Comparison of ENCODE assay signal across 14 cellular contexts in the genomic region with DNA sequence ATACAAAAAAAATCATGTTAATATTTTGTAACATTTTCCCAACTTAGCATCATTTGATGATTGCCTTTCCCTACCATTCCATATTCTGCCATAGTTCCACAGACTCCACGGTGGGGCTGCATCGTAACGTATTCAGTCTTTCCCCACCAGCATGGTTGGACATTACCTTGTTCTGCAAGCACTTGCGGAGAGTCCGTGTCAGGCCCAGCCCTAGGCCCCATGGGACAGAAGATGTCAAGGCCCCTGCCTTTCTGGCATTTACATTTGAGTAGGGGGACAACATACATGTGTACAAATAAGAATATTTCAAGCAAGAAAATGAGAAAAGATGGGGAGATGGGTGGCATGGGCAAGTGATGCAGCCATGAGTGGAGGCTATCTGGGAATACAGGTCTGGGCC. TPM values are rescaled to one million over a fixed set of nuclear protein-coding genes. Genes with fewer than 3 reads are reported as not detected.
DNase-seq lines count a peak whose midpoint lies in the region; ATAC-seq, FAIRE-seq and TF ChIP-seq lines count a peak whose summit lies in the region.
"Had no signal": no experiment of that assay in that cellular context is flagged by ENCODE, and none has a peak within 500 bp of the region (broad histone marks: within the 10 kb centered on the region; RNA-seq: fewer than 3 reads in every experiment).

No MANE protein-coding gene starts in this region.

- H3K36me3 Mint-ChIP-seq in activated naive CD8-positive, alpha-beta T cell treated with anti-CD3 and anti-CD28 coated beads, Interleukin-2, amount 50 U/mL, for 24 hours (ENCODE audit: low read depth): peaks cover 24% of the 10 kb centered on the region
- H3K36me3 Mint-ChIP-seq in activated naive CD8-positive, alpha-beta T cell treated with anti-CD3 and anti-CD28 coated beads for 36 hours: peaks cover 28% of the 10 kb centered on the region
- peaks cover 27% of the 10 kb centered on the region for H3K36me3 Mint-ChIP-seq in central memory CD8-positive, alpha-beta T cell (ENCODE audit: insufficient read depth)
- H3K36me3 Mint-ChIP-seq in nephron (ENCODE audit: low read depth): peaks cover 36% of the 10 kb centered on the region

- peaks cover 26% of the 10 kb centered on the region for H3K4me1 Mint-ChIP-seq in activated naive CD8-positive, alpha-beta T cell treated with anti-CD3 and anti-CD28 coated beads, Interleukin-2, amount 50 U/mL, for 24 hours
- peaks cover 25% of the 10 kb centered on the region for H3K4me1 Mint-ChIP-seq in activated naive CD8-positive, alpha-beta T cell treated with anti-CD3 and anti-CD28 coated beads for 36 hours
- H3K4me1 Mint-ChIP-seq in central memory CD8-positive, alpha-beta T cell: peaks cover 29% of the 10 kb centered on the region
- H3K4me1 Mint-ChIP-seq in nephron: no peaks in the 10 kb centered on the region

- no peak overlapping the region for H3K27ac Mint-ChIP-seq in activated naive CD8-positive, alpha-beta T cell treated with anti-CD3 and anti-CD28 coated beads, Interleukin-2, amount 50 U/mL, for 24 hours
- no peak overlapping the region for H3K27ac Mint-ChIP-seq in activated naive CD8-positive, alpha-beta T cell treated with anti-CD3 and anti-CD28 coated beads for 36 hours
- H3K27ac Mint-ChIP-seq in central memory CD8-positive, alpha-beta T cell (ENCODE audit: low read depth): no peak overlapping the region
- H3K27ac Mint-ChIP-seq in nephron: peak overlapping the region in 2 of 3 experiments; percentile 91 to 98

- peaks cover 5% of the 10 kb centered on the region for H3K9me3 Mint-ChIP-seq in activated naive CD8-positive, alpha-beta T cell treated with anti-CD3 and anti-CD28 coated beads, Interleukin-2, amount 50 U/mL, for 24 hours
- H3K9me3 Mint-ChIP-seq in activated naive CD8-positive, alpha-beta T cell treated with anti-CD3 and anti-CD28 coated beads for 36 hours: peaks cover 4% of the 10 kb centered on the region
- H3K9me3 Mint-ChIP-seq in central memory CD8-positive, alpha-beta T cell: no peaks in the 10 kb centered on the region
- H3K9me3 Mint-ChIP-seq in nephron: peaks cover 18% of the 10 kb centered on the region

- FAIRE-seq in urothelium cell line (lab: Jason Lieb, UNC): no peak
- FAIRE-seq: GM18507 had no signal

- no peak for DNase-seq in activated naive CD8-positive, alpha-beta T cell treated with anti-CD3 and anti-CD28 coated beads, Interleukin-2, amount 50 U/mL, for 24 hours
- no peak for DNase-seq in activated naive CD8-positive, alpha-beta T cell treated with anti-CD3 and anti-CD28 coated beads for 36 hours
- DNase-seq in central memory CD8-positive, alpha-beta T cell (ENCODE audit: low spot score in 2 of 2): no peak
- DNase-seq in urothelium cell line (ENCODE audit: low spot score) (no peak), occipital lobe (lab: John Stamatoyannopoulos, UW) (no peak)
- DNase-seq: Calu3; CD4-positive, CD25-positive, alpha-beta regulatory T cell; NCI-H187 treated with DMSO at 0.1 percent for 48 hours; NCI-H2171; NCI-H774 had no signal

- TF ChIP-seq CTCF in nephron (IDR thresholded peaks at IDR 0.05; ENCODE audit: unreplicated experiment in 3 of 3): no peak

- H3K4me3 Mint-ChIP-seq in activated naive CD8-positive, alpha-beta T cell treated with anti-CD3 and anti-CD28 coated beads, Interleukin-2, amount 50 U/mL, for 24 hours: peak overlapping the region; percentile 86
- no peak overlapping the region for H3K4me3 Mint-ChIP-seq in activated naive CD8-positive, alpha-beta T cell treated with anti-CD3 and anti-CD28 coated beads for 36 hours
- peak overlapping the region; percentile 80 for H3K4me3 Mint-ChIP-seq in central memory CD8-positive, alpha-beta T cell
- H3K4me3 Mint-ChIP-seq in nephron: peak overlapping the region; percentile 41 to 65 (median 52)

- no peak for ATAC-seq in activated naive CD8-positive, alpha-beta T cell treated with anti-CD3 and anti-CD28 coated beads, Interleukin-2, amount 50 U/mL, for 24 hours
- no peak for ATAC-seq in central memory CD8-positive, alpha-beta T cell (replicated peaks; ENCODE audit: extremely low read depth, poor library complexity, severe bottlenecking)
- ATAC-seq in HG02759 (IDR thresholded peaks at IDR 0.05; ENCODE audit: unreplicated experiment): no peak

- H3K27me3 Mint-ChIP-seq in activated naive CD8-positive, alpha-beta T cell treated with anti-CD3 and anti-CD28 coated beads, Interleukin-2, amount 50 U/mL, for 24 hours: no peaks in the 10 kb centered on the region
- no peaks in the 10 kb centered on the region for H3K27me3 Mint-ChIP-seq in activated naive CD8-positive, alpha-beta T cell treated with anti-CD3 and anti-CD28 coated beads for 36 hours
- H3K27me3 Mint-ChIP-seq in central memory CD8-positive, alpha-beta T cell: no peaks in the 10 kb centered on the region
- no peaks in the 10 kb centered on the region for H3K27me3 Mint-ChIP-seq in nephron (ENCODE audit: low read depth)
- H3K27me3 Mint-ChIP-seq: CD4-positive, CD25-positive, alpha-beta regulatory T cell; IgD-negative memory B cell had no signal

RNA-seq across cellular contexts. Expression of a gene that starts 8.2 kb away (rescaled TPM):
- total RNA-seq in activated naive CD8-positive, alpha-beta T cell treated with anti-CD3 and anti-CD28 coated beads for 36 hours: 10 to 100 TPM; 14.6 to 15.6 TPM
- total RNA-seq in occipital lobe: 33.4 TPM

Comparison
In these comparisons a context has a peak if more than half of its experiments do, and no peak if none do; other contexts are left out.
1. H3K27ac Mint-ChIP-seq: peak in nephron (2 of 3); none in activated naive CD8-positive, alpha-beta T cell treated with anti-CD3 and anti-CD28 coated beads, Interleukin-2, amount 50 U/mL, for 24 hours (single experiment), activated naive CD8-positive, alpha-beta T cell treated with anti-CD3 and anti-CD28 coated beads for 36 hours (single experiment) and central memory CD8-positive, alpha-beta T cell (single experiment).